1 cellular context compared by ENCODE assay signal in genomic region chr17:72937687-72938086, GRCh38.
TF ChIP-seq lines count a peak whose summit lies in the region.

No MANE protein-coding gene starts in this region.

TF ChIP-seq in K562, 482 proteins besides CTCF, POLR2A, EP300 and RAD21 (continued from another document):
- TF ChIP-seq, protein P1, sequence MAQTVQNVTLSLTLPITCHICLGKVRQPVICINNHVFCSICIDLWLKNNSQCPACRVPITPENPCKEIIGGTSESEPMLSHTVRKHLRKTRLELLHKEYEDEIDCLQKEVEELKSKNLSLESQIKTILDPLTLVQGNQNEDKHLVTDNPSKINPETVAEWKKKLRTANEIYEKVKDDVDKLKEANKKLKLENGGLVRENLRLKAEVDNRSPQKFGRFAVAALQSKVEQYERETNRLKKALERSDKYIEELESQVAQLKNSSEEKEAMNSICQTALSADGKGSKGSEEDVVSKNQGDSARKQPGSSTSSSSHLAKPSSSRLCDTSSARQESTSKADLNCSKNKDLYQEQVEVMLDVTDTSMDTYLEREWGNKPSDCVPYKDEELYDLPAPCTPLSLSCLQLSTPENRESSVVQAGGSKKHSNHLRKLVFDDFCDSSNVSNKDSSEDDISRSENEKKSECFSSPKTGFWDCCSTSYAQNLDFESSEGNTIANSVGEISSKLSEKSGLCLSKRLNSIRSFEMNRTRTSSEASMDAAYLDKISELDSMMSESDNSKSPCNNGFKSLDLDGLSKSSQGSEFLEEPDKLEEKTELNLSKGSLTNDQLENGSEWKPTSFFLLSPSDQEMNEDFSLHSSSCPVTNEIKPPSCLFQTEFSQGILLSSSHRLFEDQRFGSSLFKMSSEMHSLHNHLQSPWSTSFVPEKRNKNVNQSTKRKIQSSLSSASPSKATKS (CRISPR knock-in tag; IDR thresholded peaks at IDR 0.05) = no peak
- TF ChIP-seq SRF (CRISPR knock-in tag; IDR thresholded peaks at IDR 0.05) = no peak
- no peak for TF ChIP-seq CAMTA2 (CRISPR knock-in tag; conservative IDR thresholded peaks at IDR 0.05)
- no peak for TF ChIP-seq U2AF1 (optimal IDR thresholded peaks at IDR 0.05; ENCODE audit: low read depth, low read length)
- TF ChIP-seq FOXP1 (CRISPR knock-in tag; IDR thresholded peaks at IDR 0.05) = no peak
- no peak for TF ChIP-seq NR2F6 (CRISPR knock-in tag; IDR thresholded peaks at IDR 0.05)
- no peak for TF ChIP-seq SRSF9 (IDR thresholded peaks at IDR 0.05; ENCODE audit: borderline replicate concordance, low read depth, low read length)
- no peak for TF ChIP-seq MTF1 (CRISPR knock-in tag; IDR thresholded peaks at IDR 0.05; ENCODE audit: borderline replicate concordance)
- TF ChIP-seq, protein P2, sequence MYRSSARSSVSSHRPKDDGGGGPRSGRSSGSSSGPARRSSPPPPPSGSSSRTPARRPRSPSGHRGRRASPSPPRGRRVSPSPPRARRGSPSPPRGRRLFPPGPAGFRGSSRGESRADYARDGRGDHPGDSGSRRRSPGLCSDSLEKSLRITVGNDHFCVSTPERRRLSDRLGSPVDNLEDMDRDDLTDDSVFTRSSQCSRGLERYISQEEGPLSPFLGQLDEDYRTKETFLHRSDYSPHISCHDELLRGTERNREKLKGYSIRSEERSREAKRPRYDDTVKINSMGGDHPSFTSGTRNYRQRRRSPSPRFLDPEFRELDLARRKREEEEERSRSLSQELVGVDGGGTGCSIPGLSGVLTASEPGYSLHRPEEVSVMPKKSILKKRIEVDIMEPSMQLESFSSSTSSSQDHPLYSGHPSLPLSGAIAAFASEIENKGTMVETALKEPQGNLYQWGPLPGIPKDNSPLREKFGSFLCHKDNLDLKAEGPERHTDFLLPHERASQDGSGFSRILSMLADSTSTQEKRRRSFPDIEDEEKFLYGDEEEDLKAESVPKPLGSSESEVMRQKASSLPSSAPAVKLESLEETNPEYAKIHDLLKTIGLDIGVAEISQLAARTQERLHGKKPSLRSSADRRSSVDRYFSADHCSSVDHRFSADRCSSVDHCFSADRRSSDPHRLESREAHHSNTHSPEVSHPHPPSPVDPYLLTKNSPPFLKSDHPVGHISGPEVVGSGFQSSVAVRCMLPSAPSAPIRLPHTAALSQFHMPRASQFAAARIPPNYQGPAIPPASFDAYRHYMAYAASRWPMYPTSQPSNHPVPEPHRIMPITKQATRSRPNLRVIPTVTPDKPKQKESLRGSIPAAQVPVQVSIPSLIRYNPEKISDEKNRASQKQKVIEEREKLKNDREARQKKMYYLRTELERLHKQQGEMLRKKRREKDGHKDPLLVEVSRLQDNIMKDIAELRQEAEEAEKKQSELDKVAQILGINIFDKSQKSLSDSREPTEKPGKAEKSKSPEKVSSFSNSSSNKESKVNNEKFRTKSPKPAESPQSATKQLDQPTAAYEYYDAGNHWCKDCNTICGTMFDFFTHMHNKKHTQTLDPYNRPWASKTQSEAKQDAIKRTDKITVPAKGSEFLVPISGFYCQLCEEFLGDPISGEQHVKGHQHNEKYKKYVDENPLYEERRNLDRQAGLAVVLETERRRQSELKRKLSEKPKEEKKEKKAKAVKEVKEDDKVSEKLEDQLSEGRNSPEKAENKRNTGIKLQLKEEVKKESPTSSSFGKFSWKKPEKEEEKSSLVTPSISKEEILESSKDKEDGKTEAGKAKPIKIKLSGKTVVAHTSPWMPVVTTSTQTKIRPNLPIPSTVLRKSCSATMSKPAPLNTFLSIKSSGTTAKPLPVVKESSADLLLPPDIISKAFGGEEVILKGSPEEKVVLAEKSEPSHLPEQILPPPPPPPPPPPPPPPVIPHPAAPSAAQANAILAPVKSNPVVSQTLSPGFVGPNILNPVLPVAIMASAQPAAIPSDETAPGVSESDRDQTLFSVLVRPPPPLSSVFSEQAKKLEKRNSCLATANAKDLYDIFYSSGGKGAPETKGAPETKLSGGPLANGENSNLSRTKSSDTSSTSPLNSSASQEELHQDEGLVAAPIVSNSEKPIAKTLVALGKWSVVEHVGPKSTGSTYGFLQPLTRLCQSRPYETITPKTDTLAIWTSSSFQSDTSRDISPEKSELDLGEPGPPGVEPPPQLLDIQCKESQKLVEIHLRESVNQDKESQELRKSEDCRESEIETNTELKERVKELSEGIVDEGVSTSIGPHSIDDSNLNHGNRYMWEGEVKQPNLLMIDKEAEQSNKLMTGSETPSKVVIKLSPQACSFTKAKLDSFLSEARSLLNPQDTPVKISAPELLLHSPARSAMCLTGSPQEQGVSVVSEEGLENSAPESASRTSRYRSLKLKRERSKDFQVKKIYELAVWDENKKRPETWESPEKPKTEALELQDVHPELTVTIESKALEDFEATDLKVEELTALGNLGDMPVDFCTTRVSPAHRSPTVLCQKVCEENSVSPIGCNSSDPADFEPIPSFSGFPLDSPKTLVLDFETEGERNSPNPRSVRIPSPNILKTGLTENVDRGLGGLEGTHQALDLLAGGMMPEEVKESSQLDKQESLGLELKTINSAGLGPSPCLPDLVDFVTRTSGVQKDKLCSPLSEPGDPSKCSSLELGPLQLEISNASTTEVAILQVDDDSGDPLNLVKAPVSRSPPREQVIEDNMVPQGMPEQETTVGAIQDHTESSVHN (IDR thresholded peaks at IDR 0.05; ENCODE audit: borderline replicate concordance in 1 of 2, low read depth in 1 of 2) = no peak
- no peak for TF ChIP-seq BRD9 (IDR thresholded peaks at IDR 0.05; ENCODE audit: low read depth, partially characterized antibody)
- no peak for TF ChIP-seq KLF6 (CRISPR knock-in tag; IDR thresholded peaks at IDR 0.05; ENCODE audit: borderline replicate concordance)
- TF ChIP-seq TEAD1 (CRISPR knock-in tag; IDR thresholded peaks at IDR 0.05) = no peak
- no peak for TF ChIP-seq NCOA2 (IDR thresholded peaks at IDR 0.05; ENCODE audit: partially characterized antibody in 2 of 2)
- no peak for TF ChIP-seq RBM25 (IDR thresholded peaks at IDR 0.05; ENCODE audit: low read depth, low read length, severe bottlenecking)
- TF ChIP-seq ZNF175 (CRISPR knock-in tag; IDR thresholded peaks at IDR 0.05; ENCODE audit: low read depth) = no peak
- no peak for TF ChIP-seq SIN3B (IDR thresholded peaks at IDR 0.05; ENCODE audit: low read depth)
- no peak for TF ChIP-seq PRPF4 (IDR thresholded peaks at IDR 0.05; ENCODE audit: insufficient read depth, low read depth, low read length, poor library complexity, severe bottlenecking)
TF ChIP-seq in K562: peak in this region for 0.
